In the genomic region with DNA sequence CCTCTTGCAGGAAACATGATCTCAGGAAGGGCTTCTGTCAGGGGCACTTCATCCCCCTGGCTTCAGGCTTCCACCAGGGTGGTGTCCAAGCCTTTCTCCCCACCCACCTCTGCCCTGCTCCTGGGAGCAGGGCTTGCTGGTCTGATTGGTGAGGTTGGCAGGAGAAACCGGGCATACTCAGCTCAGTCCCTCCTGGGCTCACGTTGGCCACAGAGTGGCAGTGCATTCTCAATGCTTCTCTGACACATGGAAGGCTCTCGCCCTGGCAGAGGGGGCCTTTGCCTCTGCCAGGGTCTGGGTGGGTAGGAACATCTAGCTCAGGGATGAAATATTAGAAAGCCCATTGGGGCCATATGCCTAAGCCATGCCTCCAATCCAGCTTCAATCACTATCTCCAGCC, we compare ENCODE assay signal across 20 cellular contexts.
DNase-seq lines count a peak whose midpoint lies in the region; ATAC-seq, FAIRE-seq and TF ChIP-seq lines count a peak whose summit lies in the region.
"Had no signal": no experiment of that assay in that cellular context is flagged by ENCODE, and none has a peak within 500 bp of the region (broad histone marks: within the 10 kb centered on the region; RNA-seq: fewer than 3 reads in every experiment).

No MANE protein-coding gene starts in this region.

- POLR2A ChIA-PET in Panc1 (lab: Charles Lee), result no interaction called here

- peak; percentile 83 for FAIRE-seq in HTR-8/SVneo (lab: Jason Lieb, UNC)
- FAIRE-seq: endothelial cell of umbilical vein, pancreas had no signal

- in situ Hi-C loops in Panc1 (cut with HindIII; ENCODE audit: low pct_unique_long_range_greater_than_20kb, low sequenced_read_pairs), result no loop called here

- CTCF ChIA-PET in Panc1 (lab: Charles Lee), result no interaction called here

- H3K9me3 ChIP-seq in Panc1 (ENCODE audit: control insufficient read depth, insufficient read depth, low read depth, low read length) (no peaks in the 10 kb centered on the region), heart right ventricle (peaks cover 0 to under 1% (median 0%) of the 10 kb centered on the region in 11 donors), psoas muscle (no peaks in the 10 kb centered on the region)
- H3K9me3 ChIP-seq: pancreas, stomach had no signal

- H3K27me3 ChIP-seq in Panc1 (ENCODE audit: control insufficient read depth, insufficient read depth, low read length) (no peaks in the 10 kb centered on the region), heart right ventricle (no peaks in the 10 kb centered on the region), psoas muscle (ENCODE audit: insufficient read depth in 3 of 3, low read length in 2 of 3) (no peaks in the 10 kb centered on the region)
- H3K27me3 ChIP-seq: pancreas had no signal

- no peak overlapping the region for H3K4me3 ChIP-seq in Panc1 (ENCODE audit: low read depth in 2 of 2, low read length in 2 of 2)
- no peak overlapping the region for H3K4me3 ChIP-seq in heart right ventricle
- H3K4me3 ChIP-seq in psoas muscle, result no peak overlapping the region
- H3K4me3 ChIP-seq: pancreas, stomach had no signal

- H3K36me3 ChIP-seq in Panc1 (ENCODE audit: control insufficient read depth, insufficient read depth, low read length) (no peaks in the 10 kb centered on the region), heart right ventricle (no peaks in the 10 kb centered on the region), psoas muscle (ENCODE audit: insufficient read depth in 1 of 2, low read depth in 1 of 2) (no peaks in the 10 kb centered on the region)
- H3K36me3 ChIP-seq: pancreas, stomach had no signal

- intact Hi-C loops in Panc1 (cut with micrococcal nuclease; ENCODE audit: unreplicated experiment) (no loop called here), heart right ventricle (cut with DNase I) (loop anchor here in 2 of 10 donors (5.0 to 10.0 kb wide), 2 partner anchors 746 to 749 kb away; no protein-coding TSS in a partner anchor), psoas muscle (cut with DNase I) (loop anchor here in 1 of 2 donors (10.0 kb wide), 1 partner anchor 124 kb away; no protein-coding TSS in a partner anchor)

- H3K27ac ChIP-seq in Panc1 (ENCODE audit: low read length) (no peak overlapping the region), heart right ventricle (no peak overlapping the region), psoas muscle (no peak overlapping the region)
- H3K27ac ChIP-seq: pancreas, stomach had no signal

- no peak for ATAC-seq in Panc1
- ATAC-seq in heart right ventricle, result peak in 4 of 8 donors; percentile 47 to 83 (median 60)
- ATAC-seq in psoas muscle, result peak; percentile 65 to 84 (median 78)
- no peak for ATAC-seq in GM18861 (IDR thresholded peaks at IDR 0.05; ENCODE audit: unreplicated experiment)
- ATAC-seq in HG03280 (IDR thresholded peaks at IDR 0.05; ENCODE audit: unreplicated experiment), result no peak
- ATAC-seq: activated naive CD8-positive, alpha-beta T cell treated with anti-CD3 and anti-CD28 coated beads, Interleukin-2, amount 50 U/mL, for 24 hours; pancreas had no signal

- TF ChIP-seq CTCF in Panc1 (IDR thresholded peaks at IDR 0.05) (peak; percentile 37), heart right ventricle (IDR thresholded peaks at IDR 0.05) (peak in 7 of 9 donors; percentile 11 to 46 (median 26)), psoas muscle (IDR thresholded peaks at IDR 0.05) (peak; percentile 34)

- BruUV-seq in Panc1 (replicated peaks; lab: Mats Ljungman, UMichigan), result no TSS peak

- DNase-seq in HTR-8/SVneo (ENCODE audit: insufficient read length, low spot score) (no peak), Panc1 (ENCODE audit: low read depth, low spot score) (no peak), heart right ventricle (peak in 1 of 2 donors; percentile 9), psoas muscle (peak in 1 of 2 donors; percentile 55), DMS153 (lab: John Stamatoyannopoulos, UW) (no peak)
- DNase-seq: activated CD4-positive, alpha-beta T cell treated with anti-CD3 and anti-CD28 coated beads, Interleukin-2, amount 10 ng/mL, durations not matched to agents 7 days and 5 days; activated naive CD8-positive, alpha-beta T cell treated with anti-CD3 and anti-CD28 coated beads, Interleukin-2, amount 50 U/mL, for 24 hours; activated T-cell treated with anti-CD3 and anti-CD28 coated beads, Interleukin-2, amount 50 U/mL, for 24 hours; CD4-positive, CD25-positive, alpha-beta regulatory T cell; cerebellar nuclear complex; Kasumi-1; NCI-H1930; NCI-H82; pancreas; SHP77 treated with DMSO at 0.1 percent for 48 hours; stomach; T-helper 9 cell had no signal

- 40 to 52% methylated on average over 3 of the region's 3 CpGs for WGBS in heart right ventricle, 2 donors
- WGBS in psoas muscle, 3 donors, result 14 to 38% (median 27%) methylated on average over 3 of the region's 3 CpGs

- H3K4me1 ChIP-seq in Panc1 (ENCODE audit: control insufficient read depth, insufficient read depth, low read length) (no peaks in the 10 kb centered on the region), heart right ventricle (no peaks in the 10 kb centered on the region), psoas muscle (peaks cover 9% of the 10 kb centered on the region)
- H3K4me1 ChIP-seq: pancreas, stomach had no signal

Comparison
In these comparisons a context has a peak if more than half of its experiments do, and no peak if none do; other contexts are left out.
1. ATAC-seq: peak in psoas muscle (4 of 4); none in Panc1 (single experiment), GM18861 (single experiment) and HG03280 (single experiment).
2. Peak in every context shown above with its lines, with median percentiles within 50 percentile points of each other: CTCF ChIP-seq.